25 cellular contexts compared by ENCODE assay signal in the genomic region with DNA sequence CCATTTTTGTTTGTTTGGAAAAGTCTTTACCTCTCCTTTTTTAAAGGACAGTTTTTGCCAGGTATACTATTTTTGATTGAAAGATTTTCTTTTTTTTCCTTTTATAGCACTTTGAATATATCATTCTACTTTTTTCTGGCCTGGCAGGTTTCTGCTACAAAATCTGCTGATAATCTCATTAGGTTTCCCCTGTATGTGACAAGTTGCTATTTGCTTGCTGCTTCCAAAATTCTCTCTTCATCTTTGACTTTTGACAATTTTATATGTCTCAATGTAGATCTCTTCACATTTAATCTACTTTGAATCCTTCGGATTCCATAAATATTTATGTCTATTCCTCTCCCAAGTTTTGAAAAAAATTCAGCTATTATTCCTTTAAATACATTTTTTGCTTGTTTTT.
DNase-seq lines count a peak whose midpoint lies in the region; ATAC-seq, FAIRE-seq and TF ChIP-seq lines count a peak whose summit lies in the region.
"Had no signal": no experiment of that assay in that cellular context is flagged by ENCODE, and none has a peak within 500 bp of the region (broad histone marks: within the 10 kb centered on the region; RNA-seq: fewer than 3 reads in every experiment).

No MANE protein-coding gene starts in this region.

- WGBS in GM12878 (ENCODE audit: insufficient coverage, insufficient replicate concordance, low lambda C conversion rate, missing lambda C conversion rate) = 4% methylated on average over 1 of the region's 1 CpG
- WGBS in mesendoderm (ENCODE audit: extremely low coverage, insufficient coverage, low lambda C conversion rate) = no CpG with 5 or more reads among the region's 1 CpG

- no peaks in the 10 kb centered on the region for H3K79me1 ChIP-seq in mesendoderm (ENCODE audit: low read length)

- peaks cover 17 to 59% (median 35%) of the 10 kb centered on the region in 11 donors for H3K9me3 Mint-ChIP-seq in naive thymus-derived CD4-positive, alpha-beta T cell
- H3K9me3 Mint-ChIP-seq in activated naive CD4-positive, alpha-beta T cell treated with anti-CD3 and anti-CD28 coated beads, Interleukin-2, amount 50 U/mL, for 72 hours = peaks cover 35 to 36% of the 10 kb centered on the region in 2 donors

- H3K23ac ChIP-seq in mesendoderm (ENCODE audit: low read length) = no peak overlapping the region

- POLR2A ChIA-PET in HEK293 (lab: Yijun Ruan, JAX) = no interaction called here
- POLR2A ChIA-PET in GM12878 (lab: Charles Lee) = no interaction called here
- POLR2A ChIA-PET in naive thymus-derived CD4-positive, alpha-beta T cell (lab: Charles Lee) = no interaction called here

- no peak for TF ChIP-seq EP300 in GM12878 (IDR thresholded peaks at IDR 0.05; ENCODE audit: borderline replicate concordance in 1 of 2, control insufficient read depth in 1 of 2, low read depth in 2 of 2, low read length in 2 of 2)

- H3K18ac ChIP-seq in mesendoderm (ENCODE audit: low read length) = no peak overlapping the region

- no peak overlapping the region for H2AFZ ChIP-seq in GM12878 (ENCODE audit: control insufficient read depth, low read depth, low read length)

- H3K79me2 ChIP-seq in GM12878 (ENCODE audit: control insufficient read depth, insufficient read depth, low read length) = no peaks in the 10 kb centered on the region
- no peaks in the 10 kb centered on the region for H3K79me2 ChIP-seq in mesendoderm (ENCODE audit: control insufficient read depth, insufficient read depth, low read length)

- no peaks in the 10 kb centered on the region for H3K4me1 Mint-ChIP-seq in naive thymus-derived CD4-positive, alpha-beta T cell
- H3K4me1 Mint-ChIP-seq: CD14-positive monocyte; CD4-positive, alpha-beta memory T cell; CD4-positive, CD25-positive, alpha-beta regulatory T cell; CD8-positive, alpha-beta memory T cell had no signal

- H2AK5ac ChIP-seq in mesendoderm (ENCODE audit: low read length) = no peak overlapping the region

- RAD21 ChIA-PET in GM12878 (lab: Charles Lee; ENCODE audit: unreplicated experiment) = no interaction called here

- H3K4me3 ChIP-seq in HEK293 (ENCODE audit: low read depth, low read length) (no peak overlapping the region), GM12878 (no peak overlapping the region), mesendoderm (ENCODE audit: low read length) (no peak overlapping the region)
- H3K4me3 ChIP-seq in naive thymus-derived CD4-positive, alpha-beta T cell (ENCODE audit: low read length) = no peak overlapping the region
- H3K4me3 ChIP-seq: BLaER1 had no signal

- H3K9me3 ChIP-seq in HEK293 (ENCODE audit: control insufficient read depth, insufficient read depth, low read depth, low read length) (no peaks in the 10 kb centered on the region), GM12878 (replicated peaks; ENCODE audit: control insufficient read depth, insufficient read depth, low read length) (no peaks in the 10 kb centered on the region; the same call in 2 of the 3 replicates)
- peaks cover 0 to 5% (median 0%) of the 10 kb centered on the region in 3 experiments for H3K9me3 ChIP-seq in naive thymus-derived CD4-positive, alpha-beta T cell (ENCODE audit: control insufficient read depth in 2 of 3, low read length in 3 of 3)
- H3K9me3 ChIP-seq: BE2C had no signal

- no peak for FAIRE-seq in GM12878 (lab: Jason Lieb, UNC)
- FAIRE-seq: A204.1, GM12891, GM19239 had no signal

- intact Hi-C loops in GM12878 (cut with micrococcal nuclease; ENCODE audit: unreplicated experiment) = no loop called here
- intact Hi-C loops in naive thymus-derived CD4-positive, alpha-beta T cell (cut with micrococcal nuclease) = no loop called here

- H3K4me3 Mint-ChIP-seq in naive thymus-derived CD4-positive, alpha-beta T cell = no peak overlapping the region
- H3K4me3 Mint-ChIP-seq: CD14-positive monocyte; CD4-positive, alpha-beta memory T cell; CD4-positive, CD25-positive, alpha-beta regulatory T cell; CD8-positive, alpha-beta memory T cell had no signal

- H2BK120ac ChIP-seq in mesendoderm (ENCODE audit: low read depth, low read length) = no peak overlapping the region

- no peak for DNase-seq in GM12878 (ENCODE audit: low read depth, low spot score)
- DNase-seq in mesendoderm = peak; percentile 1
- no peak for DNase-seq in naive thymus-derived CD4-positive, alpha-beta T cell
- DNase-seq in activated naive CD4-positive, alpha-beta T cell treated with anti-CD3 and anti-CD28 coated beads, Interleukin-2, amount 50 U/mL, for 72 hours (ENCODE audit: low spot score in 2 of 2) = no peak
- DNase-seq: 8988T; ACHN; BE2C; C1 segment of cervical spinal cord; CD4-positive, alpha-beta memory T cell; CD4-positive, CD25-positive, alpha-beta regulatory T cell; CD8-positive, alpha-beta memory T cell; COR-L47; DMS 273 treated with DMSO at 0.1 percent for 48 hours; DMS153; DMS53; DMS79; DND-41; EL; GDM1 had no signal

- no peak for ATAC-seq in GM12878
- no peak for ATAC-seq in naive thymus-derived CD4-positive, alpha-beta T cell
- ATAC-seq in activated naive CD4-positive, alpha-beta T cell treated with anti-CD3 and anti-CD28 coated beads, Interleukin-2, amount 50 U/mL, for 72 hours = no peak

- H4K8ac ChIP-seq in mesendoderm (ENCODE audit: low read depth, low read length) = no peak overlapping the region

- H4K20me1 ChIP-seq in GM12878 (ENCODE audit: control insufficient read depth, insufficient read depth) = no peaks in the 10 kb centered on the region
- H4K20me1 ChIP-seq: BLaER1 had no signal

- TF ChIP-seq RAD21 in GM12878 (IDR thresholded peaks at IDR 0.05; ENCODE audit: insufficient read depth, low read depth, low read length) = no peak

- in situ Hi-C loops in GM12878 (cut with MboI) = no loop called here

- H3K4me2 ChIP-seq in GM12878 (ENCODE audit: control insufficient read depth, insufficient read depth) = no peak overlapping the region
- H3K4me2 ChIP-seq in mesendoderm (ENCODE audit: low read length) = no peak overlapping the region
- H3K4me2 ChIP-seq: BLaER1 had no signal

- H3K27ac ChIP-seq in HEK293 (ENCODE audit: extremely low read depth, low read depth, low read length) (no peak overlapping the region), GM12878 (ENCODE audit: control insufficient read depth, insufficient read depth) (no peak overlapping the region), mesendoderm (ENCODE audit: low read depth, low read length) (no peak overlapping the region)
- no peak overlapping the region for H3K27ac ChIP-seq in naive thymus-derived CD4-positive, alpha-beta T cell (ENCODE audit: low read depth, low read length)
- H3K27ac ChIP-seq: BLaER1 had no signal

- H3K27me3 ChIP-seq in GM12878 (replicated peaks in 1 of 2; ENCODE audit: control insufficient read depth in 2 of 2, insufficient read depth in 2 of 2, low read length in 1 of 2) = no peaks in the 10 kb centered on the region
- H3K27me3 ChIP-seq in mesendoderm (ENCODE audit: insufficient read depth, low read length, poor library complexity) = no peaks in the 10 kb centered on the region
- no peaks in the 10 kb centered on the region for H3K27me3 ChIP-seq in naive thymus-derived CD4-positive, alpha-beta T cell (ENCODE audit: control insufficient read depth in 2 of 2, insufficient read depth in 2 of 2, low read length in 2 of 2)
- H3K27me3 ChIP-seq: BE2C, BLaER1 had no signal

- H3K4ac ChIP-seq in mesendoderm (ENCODE audit: low read depth, low read length) = no peak overlapping the region

- SMC1A ChIA-PET in GM12878 (lab: Charles Lee; ENCODE audit: uncharacterized antibody, unreplicated experiment) = interaction anchor here (1.0 to 1.1 kb wide), 2 partner anchors 8 to 11 kb away, joined by 3 read pairs; no protein-coding TSS in a partner anchor

- no peaks in the 10 kb centered on the region for H3K36me3 ChIP-seq in HEK293 (ENCODE audit: control insufficient read depth in 2 of 2, insufficient read depth in 1 of 2, low read length in 2 of 2)
- H3K36me3 ChIP-seq in GM12878 (ENCODE audit: control insufficient read depth in 2 of 2, insufficient read depth in 2 of 2, low read length in 1 of 2) = no peaks in the 10 kb centered on the region
- H3K36me3 ChIP-seq in mesendoderm (ENCODE audit: control insufficient read depth, insufficient read depth, low read length) = no peaks in the 10 kb centered on the region
- no peaks in the 10 kb centered on the region for H3K36me3 ChIP-seq in naive thymus-derived CD4-positive, alpha-beta T cell (ENCODE audit: control insufficient read depth in 2 of 3, insufficient read depth in 3 of 3, low read length in 3 of 3)
- H3K36me3 ChIP-seq: BE2C, BLaER1 had no signal

- CTCF ChIA-PET in HEK293 (lab: Yijun Ruan, JAX) (no interaction called here), GM12878 (lab: Yijun Ruan, JAX) (no interaction called here)
- CTCF ChIA-PET in naive thymus-derived CD4-positive, alpha-beta T cell (lab: Charles Lee) = no interaction called here

- H3K56ac ChIP-seq in mesendoderm (ENCODE audit: low read length) = no peak overlapping the region

- H3K9ac ChIP-seq in GM12878 (ENCODE audit: control insufficient read depth, insufficient read depth, low read length) (no peak overlapping the region), mesendoderm (ENCODE audit: low read length) (no peak overlapping the region)
- H3K9ac ChIP-seq: BLaER1 had no signal

- H4K5ac ChIP-seq in mesendoderm (ENCODE audit: low read length) = no peak overlapping the region

- peaks cover 0 to 7% (median 0%) of the 10 kb centered on the region in 5 donors for H3K36me3 Mint-ChIP-seq in naive thymus-derived CD4-positive, alpha-beta T cell
- H3K36me3 Mint-ChIP-seq in activated naive CD4-positive, alpha-beta T cell treated with anti-CD3 and anti-CD28 coated beads, Interleukin-2, amount 50 U/mL, for 72 hours = peaks cover 0 to 17% of the 10 kb centered on the region in 2 donors
- H3K36me3 Mint-ChIP-seq: CD14-positive monocyte; CD4-positive, alpha-beta memory T cell; CD4-positive, CD25-positive, alpha-beta regulatory T cell had no signal

- TF ChIP-seq CTCF in HEK293 (tag by site-specific recombination; IDR thresholded peaks at IDR 0.05) (no peak), GM12878 (IDR thresholded peaks at IDR 0.05 in 2 of 3, conservative IDR thresholded peaks at IDR 0.05 in 1 of 3; ENCODE audit: control insufficient read depth in 2 of 3, extremely low read depth in 1 of 3, insufficient read depth in 1 of 3, low read depth in 3 of 3, low read length in 3 of 3) (no peak)

- no peak overlapping the region for H2BK15ac ChIP-seq in mesendoderm (replicated peaks; ENCODE audit: low read depth)

- H3K27me3 Mint-ChIP-seq in naive thymus-derived CD4-positive, alpha-beta T cell = no peaks in the 10 kb centered on the region
- H3K27me3 Mint-ChIP-seq: CD4-positive, alpha-beta memory T cell; CD4-positive, CD25-positive, alpha-beta regulatory T cell; CD8-positive, alpha-beta memory T cell had no signal

- TF ChIP-seq POLR2A in GM12878 (IDR thresholded peaks at IDR 0.05; ENCODE audit: low read depth, low read length) = no peak

- H3K4me1 ChIP-seq in HEK293 (ENCODE audit: control insufficient read depth, insufficient read depth, low read length) (no peaks in the 10 kb centered on the region), GM12878 (ENCODE audit: control insufficient read depth, insufficient read depth, low read length) (no peaks in the 10 kb centered on the region), mesendoderm (ENCODE audit: control insufficient read depth, low read depth, low read length) (no peaks in the 10 kb centered on the region)
- H3K4me1 ChIP-seq in naive thymus-derived CD4-positive, alpha-beta T cell (ENCODE audit: control insufficient read depth in 2 of 2, insufficient read depth in 2 of 2, low read length in 2 of 2) = no peaks in the 10 kb centered on the region
- H3K4me1 ChIP-seq: BE2C, BLaER1 had no signal

- BruUV-seq in GM12878 (replicated peaks; lab: Mats Ljungman, UMichigan) = no TSS peak

- no peak overlapping the region for H2BK5ac ChIP-seq in mesendoderm (ENCODE audit: low read length)

- H3K27ac Mint-ChIP-seq in naive thymus-derived CD4-positive, alpha-beta T cell = no peak overlapping the region
- H3K27ac Mint-ChIP-seq in activated naive CD4-positive, alpha-beta T cell treated with anti-CD3 and anti-CD28 coated beads, Interleukin-2, amount 50 U/mL, for 72 hours = no peak overlapping the region
- H3K27ac Mint-ChIP-seq: CD14-positive monocyte; CD4-positive, alpha-beta memory T cell; CD4-positive, CD25-positive, alpha-beta regulatory T cell; CD8-positive, alpha-beta memory T cell had no signal
